Comparison of ENCODE assay signal across 29 cellular contexts in genomic region chr1:52918201-52918600, GRCh38.
"Had no signal": no experiment of that assay in that cellular context is flagged by ENCODE, and none has a peak within 500 bp of the region (broad histone marks: within the 10 kb centered on the region; RNA-seq: fewer than 3 reads in every experiment).

No MANE protein-coding gene starts in this region.

- H3K27me3 ChIP-seq: brain microvascular endothelial cell, colonic mucosa, esophagus squamous epithelium, gastroesophageal sphincter had no signal

- H3K9me3 ChIP-seq: colonic mucosa, esophagus squamous epithelium, gastroesophageal sphincter had no signal

- ATAC-seq: activated T-cell treated with anti-CD3 and anti-CD28 coated beads, Interleukin-2, amount 50 U/mL, for 72 hours; gastroesophageal sphincter; WTC11 had no signal

- H3K4me3 ChIP-seq: colonic mucosa, esophagus squamous epithelium, gastroesophageal sphincter had no signal

- H3K36me3 ChIP-seq: brain microvascular endothelial cell, colonic mucosa had no signal

- FAIRE-seq: astrocyte, endometrium, endothelial cell of umbilical vein had no signal

- DNase-seq: activated CD4-positive, alpha-beta memory T cell treated with anti-CD3 and anti-CD28 coated beads, Interleukin-2, amount 10 ng/mL, durations not matched to agents 7 days and 5 days; activated CD4-positive, alpha-beta T cell treated with anti-CD3 and anti-CD28 coated beads for 1 hour; activated CD4-positive, alpha-beta T cell treated with anti-CD3 and anti-CD28 coated beads for 4 hours; activated CD4-positive, alpha-beta T cell treated with anti-CD3 and anti-CD28 coated beads, Interleukin-2, amount 10 ng/mL, durations not matched to agents 7 days and 5 days; activated CD4-positive, alpha-beta T cell treated with anti-CD3 and anti-CD28 coated beads, Interleukin-2, amount 50 U/mL, for 4 hours; activated CD8-positive, alpha-beta memory T cell treated with anti-CD3 and anti-CD28 coated beads, Interleukin-2, amount 50 U/mL, for 48 hours; activated gamma-delta T cell; activated naive CD4-positive, alpha-beta T cell; activated naive CD4-positive, alpha-beta T cell treated with anti-CD3 and anti-CD28 coated beads, Interleukin-2, amount 50 U/mL, for 16 hours; activated T-cell treated with anti-CD3 and anti-CD28 coated beads for 4 hours; activated T-cell treated with anti-CD3 and anti-CD28 coated beads, Interleukin-2, amount 50 U/mL, for 24 hours; activated T-cell treated with anti-CD3 and anti-CD28 coated beads, Interleukin-2, amount 50 U/mL, for 72 hours; amniotic stem cell; anterior cingulate cortex; brain microvascular endothelial cell; central memory CD4-positive, alpha-beta T cell; cerebellar nuclear complex; colonic mucosa; effector CD8-positive, alpha-beta T cell; esophagus squamous epithelium; foreskin melanocyte; T-helper 2 cell had no signal

- H3K4me1 ChIP-seq: colonic mucosa had no signal

- H3K27ac ChIP-seq: brain microvascular endothelial cell, colonic mucosa, epithelial cell of prostate, VCaP had no signal
